Comparison of ENCODE assay signal across 29 cellular contexts in the genomic region with DNA sequence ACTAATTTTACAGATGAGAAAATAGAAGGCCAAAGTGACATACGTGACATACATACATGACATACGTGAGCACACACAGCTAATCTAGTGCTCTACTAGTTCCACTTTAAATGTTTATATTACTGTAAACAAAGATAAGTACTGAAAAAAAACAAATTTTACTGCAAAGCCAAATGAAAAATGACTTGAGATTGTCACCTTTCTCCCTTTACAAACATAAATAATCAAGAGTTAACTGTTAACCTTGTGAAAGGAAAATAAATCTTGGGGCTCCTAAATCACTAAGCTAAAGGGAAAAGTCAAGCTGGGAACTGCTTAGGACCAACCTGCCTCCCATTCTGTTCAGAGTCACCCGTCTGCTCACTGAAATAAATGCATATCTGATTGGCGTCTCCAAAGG.
"Had no signal": no experiment of that assay in that cellular context is flagged by ENCODE, and none has a peak within 500 bp of the region (broad histone marks: within the 10 kb centered on the region; RNA-seq: fewer than 3 reads in every experiment).

No MANE protein-coding gene starts in this region.

- ATAC-seq: effector memory CD8-positive, alpha-beta T cell; heart left ventricle; pancreas; psoas muscle; stimulated activated effector memory CD8-positive, alpha-beta T cell treated with anti-CD3 and anti-CD28 coated beads, Interleukin-12 subunit alpha, Interleukin-12 subunit beta, amount 100 ng/mL, for 72 hours had no signal

- H3K9me3 Mint-ChIP-seq: activated naive CD4-positive, alpha-beta T cell treated with anti-CD3 and anti-CD28 coated beads, Interleukin-2, amount 10 ng/mL, durations not matched to agents 7 days and 5 days; activated T-cell treated with anti-CD3 and anti-CD28 coated beads, Interleukin-2, amount 50 U/mL, for 24 hours; brain; effector memory CD8-positive, alpha-beta T cell; nephron; stimulated activated effector memory CD8-positive, alpha-beta T cell treated with anti-CD3 and anti-CD28 coated beads, Interleukin-12 subunit alpha, Interleukin-12 subunit beta, amount 100 ng/mL, for 72 hours; stimulated activated naive CD8-positive, alpha-beta T cell treated with anti-CD3 and anti-CD28 coated beads, Interleukin-15, Interleukin-2, amounts not matched to agents 100 ng/mL and 50 ng/mL, for 24 hours; T-helper 2 cell treated with Interferon-gamma antibody and Interleukin-4, amounts not matched to agents 5 μg/mL and 100 μg/mL, for 36 hours had no signal

- H3K4me3 ChIP-seq: ascending aorta, cardiac muscle cell, colonic mucosa, heart left ventricle, left ventricle myocardium inferior, lung, pancreas, psoas muscle, sigmoid colon, thoracic aorta had no signal

- H3K27me3 ChIP-seq: ascending aorta, cardiac muscle cell, colonic mucosa, pancreas, sigmoid colon had no signal

- H3K27ac Mint-ChIP-seq: activated naive CD4-positive, alpha-beta T cell treated with anti-CD3 and anti-CD28 coated beads, Interleukin-2, amount 10 ng/mL, durations not matched to agents 7 days and 5 days; activated naive CD8-positive, alpha-beta T cell treated with anti-CD3 and anti-CD28 coated beads, Interleukin-2, amount 10 ng/mL, durations not matched to agents 7 days and 5 days; activated T-cell treated with anti-CD3 and anti-CD28 coated beads, Interleukin-2, amount 50 U/mL, for 24 hours; brain; effector memory CD8-positive, alpha-beta T cell; stimulated activated effector memory CD8-positive, alpha-beta T cell treated with anti-CD3 and anti-CD28 coated beads, Interleukin-12 subunit alpha, Interleukin-12 subunit beta, amount 100 ng/mL, for 72 hours; stimulated activated naive CD8-positive, alpha-beta T cell treated with anti-CD3 and anti-CD28 coated beads, Interleukin-15, Interleukin-2, amounts not matched to agents 100 ng/mL and 50 ng/mL, for 24 hours; T-helper 2 cell treated with Interferon-gamma antibody and Interleukin-4, amounts not matched to agents 5 μg/mL and 100 μg/mL, for 36 hours had no signal

- DNase-seq: activated CD4-positive, alpha-beta T cell treated with anti-CD3 and anti-CD28 coated beads for 4 hours; activated CD4-positive, alpha-beta T cell treated with anti-CD3 and anti-CD28 coated beads, Interleukin-2, amount 50 U/mL, for 4 hours; activated CD8-positive, alpha-beta memory T cell treated with anti-CD3 and anti-CD28 coated beads, Interleukin-2, amount 50 U/mL, for 4 hours; activated gamma-delta T cell; activated naive CD4-positive, alpha-beta T cell treated with anti-CD3 and anti-CD28 coated beads, Interleukin-2, amount 10 ng/mL, durations not matched to agents 7 days and 5 days; activated naive CD8-positive, alpha-beta T cell treated with anti-CD3 and anti-CD28 coated beads, Interleukin-2, amount 10 ng/mL, durations not matched to agents 7 days and 5 days; activated T-cell treated with anti-CD3 and anti-CD28 coated beads, Interleukin-2, amount 50 U/mL, for 24 hours; cerebellar nuclear complex; colonic mucosa; effector memory CD8-positive, alpha-beta T cell; foreskin fibroblast; heart left ventricle; left ventricle myocardium inferior; pancreas; psoas muscle; sigmoid colon; small intestine; stimulated activated CD4-positive, alpha-beta T cell treated with anti-CD3 and anti-CD28 coated beads, Interleukin-4, amount 100 ng/mL, for 24 hours; T-helper 1 cell; trophoblast cell had no signal

- H3K4me1 ChIP-seq: ascending aorta, colonic mucosa, heart left ventricle, left ventricle myocardium inferior, psoas muscle had no signal

- H3K4me3 Mint-ChIP-seq: activated naive CD4-positive, alpha-beta T cell treated with anti-CD3 and anti-CD28 coated beads, Interleukin-2, amount 10 ng/mL, durations not matched to agents 7 days and 5 days; activated naive CD8-positive, alpha-beta T cell treated with anti-CD3 and anti-CD28 coated beads, Interleukin-2, amount 10 ng/mL, durations not matched to agents 7 days and 5 days; activated T-cell treated with anti-CD3 and anti-CD28 coated beads, Interleukin-2, amount 50 U/mL, for 24 hours; brain; effector memory CD8-positive, alpha-beta T cell; nephron; stimulated activated effector memory CD8-positive, alpha-beta T cell treated with anti-CD3 and anti-CD28 coated beads, Interleukin-12 subunit alpha, Interleukin-12 subunit beta, amount 100 ng/mL, for 72 hours; stimulated activated naive CD8-positive, alpha-beta T cell treated with anti-CD3 and anti-CD28 coated beads, Interleukin-15, Interleukin-2, amounts not matched to agents 100 ng/mL and 50 ng/mL, for 24 hours; T-helper 2 cell treated with Interferon-gamma antibody and Interleukin-4, amounts not matched to agents 5 μg/mL and 100 μg/mL, for 36 hours had no signal

- H3K36me3 ChIP-seq: colonic mucosa, pancreas, thoracic aorta had no signal

- H3K27me3 Mint-ChIP-seq: activated naive CD4-positive, alpha-beta T cell treated with anti-CD3 and anti-CD28 coated beads, Interleukin-2, amount 10 ng/mL, durations not matched to agents 7 days and 5 days; activated T-cell treated with anti-CD3 and anti-CD28 coated beads, Interleukin-2, amount 50 U/mL, for 24 hours; brain; stimulated activated naive CD8-positive, alpha-beta T cell treated with anti-CD3 and anti-CD28 coated beads, Interleukin-15, Interleukin-2, amounts not matched to agents 100 ng/mL and 50 ng/mL, for 24 hours had no signal

- H3K27ac ChIP-seq: ascending aorta, cardiac muscle cell, colonic mucosa, heart left ventricle, left ventricle myocardium inferior, pancreas, psoas muscle, sigmoid colon, thoracic aorta had no signal

- H3K4me1 Mint-ChIP-seq: activated naive CD4-positive, alpha-beta T cell treated with anti-CD3 and anti-CD28 coated beads, Interleukin-2, amount 10 ng/mL, durations not matched to agents 7 days and 5 days; activated naive CD8-positive, alpha-beta T cell treated with anti-CD3 and anti-CD28 coated beads, Interleukin-2, amount 10 ng/mL, durations not matched to agents 7 days and 5 days; brain; stimulated activated effector memory CD8-positive, alpha-beta T cell treated with anti-CD3 and anti-CD28 coated beads, Interleukin-12 subunit alpha, Interleukin-12 subunit beta, amount 100 ng/mL, for 72 hours had no signal

- H3K9me3 ChIP-seq: ascending aorta, colonic mucosa, heart left ventricle, left ventricle myocardium inferior, pancreas, psoas muscle, sigmoid colon, thoracic aorta had no signal
